In the genomic region with DNA sequence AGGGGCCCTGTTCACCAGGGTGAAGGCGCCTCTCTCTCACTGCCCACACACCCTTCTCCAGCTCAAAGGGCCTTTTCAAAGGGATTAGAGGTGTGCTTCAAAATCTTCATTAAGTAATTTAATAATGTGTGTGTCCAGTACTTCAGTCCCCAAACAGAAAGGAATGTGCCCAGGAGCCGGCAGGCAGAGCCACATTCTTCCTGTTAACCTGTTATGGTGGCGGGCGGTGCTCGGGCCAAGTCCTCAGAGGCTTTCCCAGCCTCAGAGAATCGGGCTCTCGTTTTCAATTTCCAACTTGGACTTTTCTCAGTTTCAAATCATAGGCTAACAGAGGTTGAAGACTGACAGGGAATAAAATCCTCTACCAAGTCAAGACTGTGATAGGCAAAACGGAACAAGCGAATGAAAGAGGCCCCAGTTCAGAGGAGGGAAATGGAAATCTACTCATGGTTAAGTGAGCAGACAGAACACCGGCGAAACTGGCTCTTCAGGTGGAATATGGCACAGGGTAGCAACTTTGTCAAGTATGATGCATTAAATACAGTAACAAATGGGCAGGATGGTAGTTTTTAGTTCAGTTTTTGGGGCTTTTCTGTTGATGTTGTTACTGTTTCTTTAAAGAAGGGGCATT, we compare ENCODE assay signal across 13 cellular contexts.
DNase-seq lines count a peak whose midpoint lies in the region; ATAC-seq, FAIRE-seq and TF ChIP-seq lines count a peak whose summit lies in the region.
"Had no signal": no experiment of that assay in that cellular context is flagged by ENCODE, and none has a peak within 500 bp of the region (broad histone marks: within the 10 kb centered on the region; RNA-seq: fewer than 3 reads in every experiment).

No MANE protein-coding gene starts in this region.

- TF ChIP-seq EP300 in esophagus muscularis mucosa (IDR thresholded peaks at IDR 0.05): no peak

- no peaks in the 10 kb centered on the region for H3K9me3 ChIP-seq in esophagus muscularis mucosa
- no peaks in the 10 kb centered on the region for H3K9me3 ChIP-seq in pancreas
- H3K9me3 ChIP-seq: transverse colon had no signal

- no peaks in the 10 kb centered on the region for H3K27me3 ChIP-seq in esophagus muscularis mucosa
- no peaks in the 10 kb centered on the region for H3K27me3 ChIP-seq in pancreas
- H3K27me3 ChIP-seq: transverse colon had no signal

- peak overlapping the region; percentile 1 to 23 (median 10) for H3K4me3 ChIP-seq in esophagus muscularis mucosa
- no peak overlapping the region for H3K4me3 ChIP-seq in pancreas
- H3K4me3 ChIP-seq: K562, SK-N-MC, transverse colon had no signal

- peak overlapping the region; percentile 42 to 73 (median 59) for H3K27ac ChIP-seq in esophagus muscularis mucosa (replicated peaks in 1 of 4)
- H3K27ac ChIP-seq in pancreas: peak overlapping the region in 3 of 4 donors; percentile 16 to 58 (median 34)
- H3K27ac ChIP-seq: SK-N-MC had no signal

- H3K27ac Mint-ChIP-seq in Calu3 (ENCODE audit: unreplicated experiment) (peak overlapping the region; percentile 92), WTC11 (peak overlapping the region; percentile 76)

- no peak for FAIRE-seq in pancreas (lab: Jason Lieb, UNC)
- no peak for FAIRE-seq in RCC 7860 (lab: Jason Lieb, UNC)
- FAIRE-seq: K562 had no signal

- H3K27me3 Mint-ChIP-seq in Calu3 (ENCODE audit: unreplicated experiment) (no peaks in the 10 kb centered on the region), WTC11 (ENCODE audit: low read depth) (no peaks in the 10 kb centered on the region)

- CTCF ChIA-PET in Calu3 (lab: Charles Lee): no interaction called here
- CTCF ChIA-PET in WTC11 (lab: Charles Lee): no interaction called here

- no peaks in the 10 kb centered on the region for H3K36me3 Mint-ChIP-seq in Calu3 (ENCODE audit: insufficient read depth, unreplicated experiment)
- H3K36me3 Mint-ChIP-seq in WTC11: no peaks in the 10 kb centered on the region

- peak overlapping the region; percentile 69 for H3K4me3 Mint-ChIP-seq in Calu3 (ENCODE audit: low read depth, unreplicated experiment)
- no peak overlapping the region for H3K4me3 Mint-ChIP-seq in WTC11

- H3K4me1 Mint-ChIP-seq in Calu3 (ENCODE audit: low read depth, unreplicated experiment) (peaks cover 39% of the 10 kb centered on the region), WTC11 (peaks cover 83% of the 10 kb centered on the region)

- no peaks in the 10 kb centered on the region for H3K36me3 ChIP-seq in esophagus muscularis mucosa
- H3K36me3 ChIP-seq in pancreas: no peaks in the 10 kb centered on the region
- H3K36me3 ChIP-seq: transverse colon had no signal

- H3K4me1 ChIP-seq in esophagus muscularis mucosa: peaks cover 53 to 93% (median 89%) of the 10 kb centered on the region in 4 donors
- H3K4me1 ChIP-seq in pancreas: peaks cover 13 to 28% (median 19%) of the 10 kb centered on the region in 3 donors

- POLR2A ChIA-PET in WTC11 (lab: Charles Lee): no interaction called here

- H3K9me3 Mint-ChIP-seq in Calu3 (ENCODE audit: low read depth, unreplicated experiment) (no peaks in the 10 kb centered on the region), WTC11 (no peaks in the 10 kb centered on the region)

- no peak for TF ChIP-seq POLR2A in esophagus muscularis mucosa (IDR thresholded peaks at IDR 0.05; ENCODE audit: low read depth)

- 67% methylated on average over 11 of the region's 11 CpGs for WGBS in esophagus muscularis mucosa
- 50 to 55% methylated on average over 11 of the region's 11 CpGs for WGBS in pancreas, 2 donors

- TF ChIP-seq CTCF in Calu3 (IDR thresholded peaks at IDR 0.05; ENCODE audit: unreplicated experiment) (no peak), WTC11 (IDR thresholded peaks at IDR 0.05) (no peak), esophagus muscularis mucosa (IDR thresholded peaks at IDR 0.05) (no peak), pancreas (IDR thresholded peaks at IDR 0.05) (no peak)

- DNase-seq in Calu3: peak; percentile 43
- peak; percentile 29 for DNase-seq in WTC11 (ENCODE audit: low spot score)
- DNase-seq in esophagus muscularis mucosa (ENCODE audit: extremely low spot score): peak; percentile 29
- peak in 2 of 6 donors; percentile 18 to 31 for DNase-seq in pancreas
- DNase-seq in NCI-H524 treated with DMSO at 0.1 percent for 48 hours (lab: John Stamatoyannopoulos, UW): no peak
- no peak for DNase-seq in RCC 7860 (ENCODE audit: low spot score)
- no peak for DNase-seq in DMS114 treated with DMSO at 0.1 percent for 48 hours (lab: John Stamatoyannopoulos, UW; ENCODE audit: unreplicated experiment)
- DNase-seq: NCI-H510A; stimulated activated CD4-positive, alpha-beta T cell treated with anti-CD3 and anti-CD28 coated beads, Interleukin-2, amount 100 ng/mL, for 24 hours; transverse colon had no signal

- intact Hi-C loops in Calu3 (cut with micrococcal nuclease; ENCODE audit: unreplicated experiment): loop anchor here (5.0 kb wide), 1 partner anchor 321 kb away; no protein-coding TSS in a partner anchor
- intact Hi-C loops in esophagus muscularis mucosa (cut with DNase I): no loop called here
- intact Hi-C loops in pancreas (cut with DNase I): no loop called here

- BruUV-seq in Calu3 (replicated peaks; lab: Mats Ljungman, UMichigan): no TSS peak

- ATAC-seq in WTC11 (peak; percentile 48), pancreas (peak; percentile 58 to 78 (median 71)), HG03378 (IDR thresholded peaks at IDR 0.05; ENCODE audit: unreplicated experiment) (no peak)
- ATAC-seq: K562 had no signal

TF ChIP-seq in WTC11, 78 proteins besides CTCF, POLR2A, EP300 and RAD21 (continues in another document):
- TF ChIP-seq ZNF281 (CRISPR knock-in tag; IDR thresholded peaks at IDR 0.05) (no peak), NR2C2 (CRISPR knock-in tag; IDR thresholded peaks at IDR 0.05) (no peak), ZBTB21 (CRISPR knock-in tag; IDR thresholded peaks at IDR 0.05; ENCODE audit: borderline replicate concordance) (no peak), ZNF671 (CRISPR knock-in tag; IDR thresholded peaks at IDR 0.05) (no peak), RORB (CRISPR knock-in tag; IDR thresholded peaks at IDR 0.05) (no peak), CBFB (CRISPR knock-in tag; IDR thresholded peaks at IDR 0.05; ENCODE audit: low read depth) (no peak), TEAD4 (CRISPR knock-in tag; IDR thresholded peaks at IDR 0.05) (no peak)
- TF ChIP-seq, protein P1, sequence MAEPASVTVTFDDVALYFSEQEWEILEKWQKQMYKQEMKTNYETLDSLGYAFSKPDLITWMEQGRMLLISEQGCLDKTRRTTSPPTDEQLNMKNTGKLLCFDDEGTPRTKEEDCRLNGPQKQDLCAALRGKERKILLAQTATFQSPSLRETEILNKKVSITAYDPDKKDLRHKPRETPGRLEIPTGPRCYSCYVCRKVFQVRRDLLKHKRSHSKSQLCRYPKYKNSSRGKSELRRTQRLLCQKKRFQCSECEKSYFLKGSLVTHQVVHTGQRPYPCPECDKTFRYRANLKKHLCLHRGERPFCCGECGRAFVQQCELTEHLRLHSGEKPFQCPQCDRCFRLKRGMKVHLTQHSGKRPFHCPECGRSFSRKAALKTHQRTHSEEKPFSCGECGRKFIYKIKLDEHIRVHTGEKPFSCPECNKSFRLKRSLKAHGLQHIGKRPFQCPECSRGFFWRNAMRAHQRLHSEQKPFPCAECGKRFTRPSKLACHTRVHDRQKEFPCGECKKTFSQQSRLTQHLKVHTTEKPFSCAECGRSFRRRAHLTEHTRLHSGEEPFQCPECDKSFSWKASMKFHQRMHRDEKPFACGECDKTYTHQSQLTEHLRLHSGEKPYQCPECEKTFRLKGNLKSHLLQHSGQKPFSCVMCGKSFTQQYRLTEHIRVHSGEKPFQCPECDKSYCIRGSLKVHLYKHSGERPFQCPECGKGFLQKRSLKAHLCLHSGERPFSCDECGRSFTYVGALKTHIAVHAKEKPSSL (CRISPR knock-in tag; conservative IDR thresholded peaks at IDR 0.05): no peak

Comparison
In these comparisons a context has a peak if more than half of its experiments do, and no peak if none do; other contexts are left out.
1. DNase-seq: peak in Calu3 (single experiment), WTC11 (single experiment) and esophagus muscularis mucosa (single experiment); none in NCI-H524 treated with DMSO at 0.1 percent for 48 hours (single experiment), RCC 7860 (single experiment) and DMS114 treated with DMSO at 0.1 percent for 48 hours (single experiment).
2. H3K4me3 ChIP-seq: peak in esophagus muscularis mucosa (4 of 4); none in pancreas (0 of 4).